In genomic region chr17:61579382-61579781, GRCh38 we compare ENCODE assay signal across 21 cellular contexts. TPM values are rescaled to one million over a fixed set of nuclear protein-coding genes. Genes with fewer than 3 reads are reported as not detected.
"Had no signal": no experiment of that assay in that cellular context is flagged by ENCODE, and none has a peak within 500 bp of the region (broad histone marks: within the 10 kb centered on the region; RNA-seq: fewer than 3 reads in every experiment).

No MANE protein-coding gene starts in this region.

- H3K36me3 ChIP-seq: breast epithelium, gastrocnemius medialis, heart right ventricle, pancreas, uterus had no signal

- H3K4me1 Mint-ChIP-seq: activated CD4-positive, alpha-beta T cell treated with anti-CD3 and anti-CD28 coated beads for 36 hours; activated naive CD4-positive, alpha-beta T cell treated with anti-CD3 and anti-CD28 coated beads, Interleukin-2, amount 50 U/mL, for 24 hours; natural killer cell had no signal

- H3K9me3 Mint-ChIP-seq: activated naive CD4-positive, alpha-beta T cell treated with anti-CD3 and anti-CD28 coated beads, Interleukin-2, amount 50 U/mL, for 24 hours; natural killer cell; stimulated activated memory B cell treated with anti-CD40 and anti-IgM and Interleukin-4, amounts not matched to agents 10 μg/mL and 1 μg/mL and 100 μg/mL, for 72 hours; WTC11 had no signal

- H3K4me1 ChIP-seq: breast epithelium, gastrocnemius medialis, heart right ventricle, uterus had no signal

- H3K4me3 Mint-ChIP-seq: activated CD4-positive, alpha-beta T cell treated with anti-CD3 and anti-CD28 coated beads for 36 hours; activated naive CD4-positive, alpha-beta T cell treated with anti-CD3 and anti-CD28 coated beads, Interleukin-2, amount 50 U/mL, for 24 hours; natural killer cell; stimulated activated memory B cell treated with anti-CD40 and anti-IgM and Interleukin-4, amounts not matched to agents 10 μg/mL and 1 μg/mL and 100 μg/mL, for 72 hours; WTC11 had no signal

- H3K9me3 ChIP-seq: breast epithelium, gastrocnemius medialis, heart right ventricle, pancreas, uterus had no signal

- H3K36me3 Mint-ChIP-seq: activated naive CD4-positive, alpha-beta T cell treated with anti-CD3 and anti-CD28 coated beads, Interleukin-2, amount 50 U/mL, for 24 hours; natural killer cell; stimulated activated memory B cell treated with anti-CD40 and anti-IgM and Interleukin-4, amounts not matched to agents 10 μg/mL and 1 μg/mL and 100 μg/mL, for 72 hours; WTC11 had no signal

- H3K27ac ChIP-seq: breast epithelium, gastrocnemius medialis, heart right ventricle, pancreas, uterus had no signal

- H3K4me3 ChIP-seq: breast epithelium, gastrocnemius medialis, heart right ventricle, pancreas, uterus had no signal

- ATAC-seq: activated CD4-positive, alpha-beta T cell treated with anti-CD3 and anti-CD28 coated beads for 36 hours; gastrocnemius medialis; heart right ventricle; natural killer cell; pancreas; sciatic nerve; stimulated activated memory B cell treated with anti-CD40 and anti-IgM and Interleukin-4, amounts not matched to agents 10 μg/mL and 1 μg/mL and 100 μg/mL, for 72 hours had no signal

- DNase-seq: activated CD4-positive, alpha-beta T cell treated with anti-CD3 and anti-CD28 coated beads for 36 hours; activated CD4-positive, alpha-beta T cell treated with anti-CD3 and anti-CD28 coated beads, Interleukin-2, amount 50 U/mL, for 48 hours; activated gamma-delta T cell; cortex of kidney; erythroblast; gastrocnemius medialis; heart right ventricle; natural killer cell; pancreas; stimulated activated CD4-positive, alpha-beta T cell treated with anti-CD3 and anti-CD28 coated beads, Interleukin-4, amount 100 ng/mL, for 4 hours; uterus had no signal

- H3K27me3 ChIP-seq: breast epithelium, pancreas had no signal

- H3K27ac Mint-ChIP-seq: activated CD4-positive, alpha-beta T cell treated with anti-CD3 and anti-CD28 coated beads for 36 hours; activated naive CD4-positive, alpha-beta T cell treated with anti-CD3 and anti-CD28 coated beads, Interleukin-2, amount 50 U/mL, for 24 hours; natural killer cell; stimulated activated memory B cell treated with anti-CD40 and anti-IgM and Interleukin-4, amounts not matched to agents 10 μg/mL and 1 μg/mL and 100 μg/mL, for 72 hours; WTC11 had no signal

RNA-seq across cellular contexts. Expression of gene NACA2, which starts 11.6 kb away (rescaled TPM):
- total RNA-seq: activated CD4-positive, alpha-beta T cell treated with anti-CD3 and anti-CD28 coated beads for 36 hours; astrocyte; breast epithelium; gastrocnemius medialis; heart right ventricle; lower leg skin; mesenteric fat pad; natural killer cell; pancreas; pulmonary artery endothelial cell; sciatic nerve; T-helper 2 cell treated with Interferon-gamma antibody and Interleukin-4, amounts not matched to agents 100 ng/mL and 5 ng/mL, for 36 hours; uterus; WTC11 had no signal
